Comparison of ENCODE assay signal across 10 cellular contexts in the genomic region with DNA sequence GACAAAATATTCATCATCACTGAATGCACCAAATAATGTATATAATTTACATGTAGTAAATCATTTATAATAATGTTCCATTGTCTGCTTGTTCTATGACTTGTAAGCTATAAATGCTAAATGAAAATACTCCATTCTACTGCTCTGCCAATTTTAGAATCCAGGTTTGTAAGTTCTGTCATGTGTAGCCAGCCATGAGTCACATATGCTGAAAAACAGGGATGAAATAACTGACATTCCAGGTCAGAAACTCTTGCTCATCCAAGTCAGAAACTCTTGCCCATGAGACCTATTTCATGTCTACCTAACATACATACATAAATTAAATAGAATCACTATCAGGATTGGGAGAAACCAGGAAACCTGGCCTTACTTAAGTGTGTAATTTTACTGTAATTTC.
DNase-seq lines count a peak whose midpoint lies in the region; TF ChIP-seq lines count a peak whose summit lies in the region.
"Had no signal": no experiment of that assay in that cellular context is flagged by ENCODE, and none has a peak within 500 bp of the region (broad histone marks: within the 10 kb centered on the region; RNA-seq: fewer than 3 reads in every experiment).

No MANE protein-coding gene starts in this region.

- no peaks in the 10 kb centered on the region for H3K9me2 ChIP-seq in OCI-LY1 (ENCODE audit: low read depth, low read length)

- peaks cover 19% of the 10 kb centered on the region for H3K4me1 ChIP-seq in OCI-LY1 (ENCODE audit: insufficient read depth, low read length, severe bottlenecking)
- peaks cover 9% of the 10 kb centered on the region for H3K4me1 ChIP-seq in effector memory CD4-positive, alpha-beta T cell (ENCODE audit: control insufficient read depth, insufficient read depth, low read length, poor library complexity, severe bottlenecking)
- H3K4me1 ChIP-seq in endodermal cell (ENCODE audit: control insufficient read depth, insufficient read depth, low read length): no peaks in the 10 kb centered on the region

- TF ChIP-seq CTCF in OCI-LY1 (IDR thresholded peaks at IDR 0.05; ENCODE audit: low read length) (no peak), endodermal cell (conservative IDR thresholded peaks at IDR 0.05) (no peak)

- no peaks in the 10 kb centered on the region for H3K27me3 Mint-ChIP-seq in endodermal cell (ENCODE audit: insufficient read depth)

- H3K4me3 Mint-ChIP-seq in endodermal cell: no peak overlapping the region
- H3K4me3 Mint-ChIP-seq: WTC11 had no signal

- DNase-seq in Caki2 (ENCODE audit: low read depth): peak; percentile 53
- DNase-seq in effector memory CD4-positive, alpha-beta T cell: no peak
- DNase-seq in non-pigmented ciliary epithelial cell (ENCODE audit: low read depth): peak; percentile 81
- no peak for DNase-seq in endodermal cell
- DNase-seq in effector CD4-positive, alpha-beta T cell: no peak
- no peak for DNase-seq in activated T-cell treated with anti-CD3 and anti-CD28 coated beads, Interleukin-2, amount 50 U/mL, for 48 hours
- no peak for DNase-seq in NCI-H524 (lab: John Stamatoyannopoulos, UW)
- DNase-seq: NCI-H526 treated with DMSO at 0.1 percent for 48 hours had no signal

- H3K4me3 ChIP-seq in OCI-LY1 (ENCODE audit: low read depth, low read length, poor library complexity, severe bottlenecking) (no peak overlapping the region), endodermal cell (ENCODE audit: low read length) (no peak overlapping the region)
- no peak overlapping the region for H3K4me3 ChIP-seq in effector memory CD4-positive, alpha-beta T cell (ENCODE audit: insufficient read depth, low read depth, low read length, poor library complexity, severe bottlenecking)

- H3K36me3 ChIP-seq in OCI-LY1 (ENCODE audit: insufficient read depth, low read length): peaks cover 33% of the 10 kb centered on the region
- peaks cover 13% of the 10 kb centered on the region for H3K36me3 ChIP-seq in effector memory CD4-positive, alpha-beta T cell (ENCODE audit: control insufficient read depth, insufficient read depth, low read length)
- peaks cover 13% of the 10 kb centered on the region for H3K36me3 ChIP-seq in endodermal cell (ENCODE audit: control insufficient read depth, insufficient read depth, low read length)

- no peaks in the 10 kb centered on the region for H3F3A ChIP-seq in OCI-LY1 (ENCODE audit: insufficient read depth, low read length)

- H3K9me3 Mint-ChIP-seq in endodermal cell: peaks cover 13% of the 10 kb centered on the region

- H3K4me1 Mint-ChIP-seq in endodermal cell: no peaks in the 10 kb centered on the region
- H3K4me1 Mint-ChIP-seq: WTC11 had no signal

- in situ Hi-C loops in Caki2 (cut with HindIII; ENCODE audit: low pct_unique_long_range_greater_than_20kb, low sequenced_read_pairs): no loop called here

- no peaks in the 10 kb centered on the region for H3K27me3 ChIP-seq in OCI-LY1 (ENCODE audit: insufficient read depth, low read length)
- H3K27me3 ChIP-seq in effector memory CD4-positive, alpha-beta T cell (replicated peaks; ENCODE audit: control insufficient read depth, insufficient read depth, low read length, poor library complexity, severe bottlenecking): no peaks in the 10 kb centered on the region
- H3K27me3 ChIP-seq in endodermal cell (ENCODE audit: control insufficient read depth, insufficient read depth, low read length, poor library complexity, severe bottlenecking): no peaks in the 10 kb centered on the region

- H3K4me2 ChIP-seq in OCI-LY1 (ENCODE audit: low read length): no peak overlapping the region

- H4K20me1 ChIP-seq in OCI-LY1 (ENCODE audit: insufficient read depth, low read length): no peaks in the 10 kb centered on the region

- peaks cover 10% of the 10 kb centered on the region; the same call in 1 of the 2 replicates for H3K9me3 ChIP-seq in OCI-LY1 (ENCODE audit: low read length)
- H3K9me3 ChIP-seq in effector memory CD4-positive, alpha-beta T cell (ENCODE audit: control insufficient read depth, low read length): peaks cover 2% of the 10 kb centered on the region
- peaks cover 15% of the 10 kb centered on the region for H3K9me3 ChIP-seq in endodermal cell (ENCODE audit: control insufficient read depth, low read length)

- peaks cover 23% of the 10 kb centered on the region for H3K79me2 ChIP-seq in OCI-LY1 (ENCODE audit: insufficient read depth, low read length)

- H3K27ac Mint-ChIP-seq in endodermal cell: no peak overlapping the region
- H3K27ac Mint-ChIP-seq: WTC11 had no signal

- H3K9ac ChIP-seq in OCI-LY1 (ENCODE audit: low read length): no peak overlapping the region
- H3K9ac ChIP-seq in endodermal cell (ENCODE audit: extremely low read depth, low read length, poor library complexity, severe bottlenecking): no peak overlapping the region

- H3K27ac ChIP-seq in OCI-LY1 (ENCODE audit: low read depth, low read length, poor library complexity, severe bottlenecking) (peak overlapping the region; percentile 42), endodermal cell (ENCODE audit: low read depth, low read length) (no peak overlapping the region)
- peak overlapping the region; percentile 40 for H3K27ac ChIP-seq in effector memory CD4-positive, alpha-beta T cell (ENCODE audit: insufficient read depth, low read length, poor library complexity, severe bottlenecking)

- H2AFZ ChIP-seq in OCI-LY1 (ENCODE audit: low read length): no peak overlapping the region

- H3K36me3 Mint-ChIP-seq in endodermal cell (ENCODE audit: low read depth): peaks cover 28% of the 10 kb centered on the region

Comparison
In these comparisons a context has a peak if more than half of its experiments do, and no peak if none do; other contexts are left out.
1. DNase-seq: peak in Caki2 (single experiment) and non-pigmented ciliary epithelial cell (single experiment); none in effector memory CD4-positive, alpha-beta T cell (0 of 3), endodermal cell (single experiment), effector CD4-positive, alpha-beta T cell (single experiment), activated T-cell treated with anti-CD3 and anti-CD28 coated beads, Interleukin-2, amount 50 U/mL, for 48 hours (0 of 2) and NCI-H524 (0 of 2).